13 cellular contexts compared by ENCODE assay signal in the genomic region with DNA sequence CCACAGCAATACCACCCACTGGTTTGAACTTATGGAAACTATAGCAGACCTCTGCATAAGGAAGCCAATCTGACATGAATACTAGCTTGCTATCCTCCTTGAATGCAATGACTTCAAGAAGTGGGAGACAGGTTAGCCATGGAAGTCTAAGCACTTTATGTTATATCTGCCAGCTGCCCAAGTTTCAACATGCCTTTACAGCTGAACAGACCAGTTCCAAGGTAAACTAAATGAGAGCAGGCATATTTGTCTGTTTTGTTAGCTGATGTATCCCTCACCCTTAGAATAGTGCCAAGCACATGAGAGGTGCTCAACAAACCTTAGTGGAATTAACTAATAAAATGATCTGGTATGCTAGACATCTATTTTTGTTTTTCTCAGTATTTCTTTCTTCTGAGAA.
DNase-seq lines count a peak whose midpoint lies in the region; TF ChIP-seq lines count a peak whose summit lies in the region.
"Had no signal": no experiment of that assay in that cellular context is flagged by ENCODE, and none has a peak within 500 bp of the region (broad histone marks: within the 10 kb centered on the region; RNA-seq: fewer than 3 reads in every experiment).

No MANE protein-coding gene starts in this region.

- intact Hi-C loops in esophagus muscularis mucosa (cut with DNase I) (no loop called here), prostate gland (cut with DNase I) (no loop called here)

- H3K4me3 Mint-ChIP-seq in chondrocyte (ENCODE audit: unreplicated experiment), result no peak overlapping the region

- TF ChIP-seq POLR2A in esophagus muscularis mucosa (IDR thresholded peaks at IDR 0.05; ENCODE audit: low read depth), result no peak
- no peak for TF ChIP-seq POLR2A in prostate gland (IDR thresholded peaks at IDR 0.05)

- no peak overlapping the region for H3K27ac Mint-ChIP-seq in chondrocyte (ENCODE audit: unreplicated experiment)

- H3K4me1 ChIP-seq in esophagus muscularis mucosa (peaks cover 3 to 9% (median 7%) of the 10 kb centered on the region in 4 donors), prostate gland (replicated peaks) (no peaks in the 10 kb centered on the region)

- peak; percentile 25 for DNase-seq in HPDE6-E6E7 (ENCODE audit: extremely low spot score)
- DNase-seq in RWPE1 (ENCODE audit: low spot score), result peak; percentile 21
- DNase-seq in esophagus muscularis mucosa (ENCODE audit: extremely low spot score), result peak; percentile 39
- DNase-seq in prostate gland (ENCODE audit: low spot score), result peak; percentile 88
- no peak for DNase-seq in chondrocyte (ENCODE audit: low spot score)
- DNase-seq in NOMO-1 (lab: John Stamatoyannopoulos, UW; ENCODE audit: unreplicated experiment in 2 of 2), result no peak
- no peak for DNase-seq in DMS53 treated with DMSO at 0.1 percent for 48 hours (lab: John Stamatoyannopoulos, UW; ENCODE audit: unreplicated experiment)
- DNase-seq: C1 segment of cervical spinal cord, NCI-H187 treated with DMSO at 0.1 percent for 48 hours, NCI-H226, NCI-H526 had no signal

- no peak overlapping the region for H3K4me3 ChIP-seq in esophagus muscularis mucosa
- H3K4me3 ChIP-seq in prostate gland, result no peak overlapping the region
- H3K4me3 ChIP-seq: PC-9, SJSA1 had no signal

- no peaks in the 10 kb centered on the region for H3K9me3 Mint-ChIP-seq in chondrocyte (ENCODE audit: low read depth)

- no peak overlapping the region for H3K27ac ChIP-seq in RWPE1
- H3K27ac ChIP-seq in esophagus muscularis mucosa (replicated peaks in 1 of 4), result no peak overlapping the region
- no peak overlapping the region for H3K27ac ChIP-seq in prostate gland
- H3K27ac ChIP-seq: PC-9, SJSA1 had no signal

- H3K36me3 Mint-ChIP-seq in chondrocyte (ENCODE audit: low read depth), result peaks cover 2% of the 10 kb centered on the region

- H3K36me3 ChIP-seq in esophagus muscularis mucosa, result no peaks in the 10 kb centered on the region
- no peaks in the 10 kb centered on the region for H3K36me3 ChIP-seq in prostate gland
- H3K36me3 ChIP-seq: SJSA1 had no signal

- CTCF ChIA-PET in RWPE1 (lab: Yijun Ruan, JAX), result interaction anchor here (1.6 kb wide), 1 partner anchor 153 kb away, joined by 4 read pairs; no protein-coding TSS in a partner anchor

- POLR2A ChIA-PET in RWPE1 (lab: Yijun Ruan, JAX; ENCODE audit: low non-redundant PET), result no interaction called here

- TF ChIP-seq EP300 in esophagus muscularis mucosa (IDR thresholded peaks at IDR 0.05), result no peak

- TF ChIP-seq CTCF in RWPE1 (conservative IDR thresholded peaks at IDR 0.05; ENCODE audit: low read depth), result no peak
- no peak for TF ChIP-seq CTCF in esophagus muscularis mucosa (IDR thresholded peaks at IDR 0.05)
- TF ChIP-seq CTCF in prostate gland (IDR thresholded peaks at IDR 0.05), result no peak
- no peak for TF ChIP-seq CTCF in chondrocyte (IDR thresholded peaks at IDR 0.05)

- no peaks in the 10 kb centered on the region for H3K27me3 Mint-ChIP-seq in chondrocyte (ENCODE audit: low read depth)

- peaks cover 15% of the 10 kb centered on the region for H3K4me1 Mint-ChIP-seq in chondrocyte (ENCODE audit: low read depth)

- no peaks in the 10 kb centered on the region for H3K27me3 ChIP-seq in esophagus muscularis mucosa
- H3K27me3 ChIP-seq in prostate gland (replicated peaks; ENCODE audit: insufficient read depth), result no peaks in the 10 kb centered on the region
- H3K27me3 ChIP-seq: SJSA1 had no signal

- no peaks in the 10 kb centered on the region for H3K9me3 ChIP-seq in esophagus muscularis mucosa
- H3K9me3 ChIP-seq in prostate gland, result no peaks in the 10 kb centered on the region
- H3K9me3 ChIP-seq: SJSA1 had no signal

Comparison
In these comparisons a context has a peak if more than half of its experiments do, and no peak if none do; other contexts are left out.
1. DNase-seq: peak in HPDE6-E6E7 (single experiment), RWPE1 (single experiment), esophagus muscularis mucosa (single experiment) and prostate gland (single experiment); none in chondrocyte (single experiment), NOMO-1 (0 of 2) and DMS53 treated with DMSO at 0.1 percent for 48 hours (single experiment).